8 cellular contexts compared by ENCODE assay signal in genomic region chr9:95505072-95505471, GRCh38. TPM values are rescaled to one million over a fixed set of nuclear protein-coding genes. Genes with fewer than 3 reads are reported as not detected.
DNase-seq lines count a peak whose midpoint lies in the region; ATAC-seq and TF ChIP-seq lines count a peak whose summit lies in the region.

No MANE protein-coding gene starts in this region.

- no peak overlapping the region for H2AFZ ChIP-seq in OCI-LY3 (ENCODE audit: low read depth, low read length)

- H3K9me3 ChIP-seq in OCI-LY3 (ENCODE audit: insufficient read depth, low read length) (no peaks in the 10 kb centered on the region), esophagus muscularis mucosa (no peaks in the 10 kb centered on the region), psoas muscle (no peaks in the 10 kb centered on the region)

- H3K27ac ChIP-seq in OCI-LY3 (ENCODE audit: low read length) (no peak overlapping the region), esophagus muscularis mucosa (replicated peaks in 1 of 4) (peak overlapping the region; percentile 12 to 94 (median 90)), psoas muscle (no peak overlapping the region)

- peaks cover 48% of the 10 kb centered on the region for H3K79me2 ChIP-seq in OCI-LY3 (ENCODE audit: low read length)

- TF ChIP-seq CTCF in OCI-LY3 (IDR thresholded peaks at IDR 0.05; ENCODE audit: low read depth, low read length) (no peak), esophagus muscularis mucosa (IDR thresholded peaks at IDR 0.05) (no peak), psoas muscle (IDR thresholded peaks at IDR 0.05) (no peak)

- H4K20me1 ChIP-seq in OCI-LY3 (ENCODE audit: insufficient read depth, low read length) = peaks cover 8% of the 10 kb centered on the region; the same call in 1 of the 2 replicates

- TF ChIP-seq EP300 in esophagus muscularis mucosa (IDR thresholded peaks at IDR 0.05) = no peak

- TF ChIP-seq POLR2A in esophagus muscularis mucosa (IDR thresholded peaks at IDR 0.05; ENCODE audit: low read depth) = no peak

- peaks cover 16% of the 10 kb centered on the region for H3K4me1 ChIP-seq in OCI-LY3 (ENCODE audit: low read length)
- peaks cover 28 to 41% (median 32%) of the 10 kb centered on the region in 4 donors for H3K4me1 ChIP-seq in esophagus muscularis mucosa
- H3K4me1 ChIP-seq in psoas muscle = peaks cover 8% of the 10 kb centered on the region

- no peaks in the 10 kb centered on the region for H3K36me3 ChIP-seq in OCI-LY3 (replicated peaks; ENCODE audit: low read depth, low read length)
- H3K36me3 ChIP-seq in esophagus muscularis mucosa = no peaks in the 10 kb centered on the region
- no peaks in the 10 kb centered on the region for H3K36me3 ChIP-seq in psoas muscle (ENCODE audit: insufficient read depth in 1 of 2, low read depth in 1 of 2)

- peak overlapping the region; percentile 75; the same call in 1 of the 2 replicates for H3K4me3 ChIP-seq in GM08714 (ENCODE audit: low read length)
- H3K4me3 ChIP-seq in OCI-LY3 (ENCODE audit: low read length) = peak overlapping the region; percentile 99
- H3K4me3 ChIP-seq in esophagus muscularis mucosa = peak overlapping the region; percentile 80 to 94 (median 88)
- H3K4me3 ChIP-seq in psoas muscle = peak overlapping the region; percentile 87

- peak overlapping the region; percentile 88 for H3K9ac ChIP-seq in OCI-LY3 (ENCODE audit: low read length)

- WGBS in esophagus muscularis mucosa = 66% methylated on average over 4 of the region's 4 CpGs
- WGBS in psoas muscle, 3 donors = 55 to 67% (median 55%) methylated on average over 4 of the region's 4 CpGs

- H3K27me3 ChIP-seq in OCI-LY3 (ENCODE audit: low read depth, low read length) = no peaks in the 10 kb centered on the region
- no peaks in the 10 kb centered on the region for H3K27me3 ChIP-seq in esophagus muscularis mucosa
- no peaks in the 10 kb centered on the region for H3K27me3 ChIP-seq in psoas muscle (ENCODE audit: insufficient read depth in 3 of 3, low read length in 2 of 3)

- DNase-seq in esophagus muscularis mucosa (ENCODE audit: extremely low spot score) = no peak
- no peak for DNase-seq in psoas muscle
- DNase-seq in activated CD8-positive, alpha-beta memory T cell treated with anti-CD3 and anti-CD28 coated beads, Interleukin-2, amount 50 U/mL, for 48 hours = no peak
- no peak for DNase-seq in iPS-NIHi11 (ENCODE audit: low spot score)

- ATAC-seq in psoas muscle (no peak), GM18520 (IDR thresholded peaks at IDR 0.05; ENCODE audit: unreplicated experiment) (no peak), HG03196 (IDR thresholded peaks at IDR 0.05; ENCODE audit: unreplicated experiment) (no peak)

- peak overlapping the region; percentile 95 for H3K4me2 ChIP-seq in OCI-LY3 (ENCODE audit: low read length)

- intact Hi-C loops in esophagus muscularis mucosa (cut with DNase I) = no loop called here
- intact Hi-C loops in psoas muscle (cut with DNase I) = loop anchor here in 1 of 2 donors (5.0 kb wide), 1 partner anchor 78 kb away; no protein-coding TSS in a partner anchor

RNA-seq across cellular contexts. Expression of gene PTCH1, which starts 11.7 kb away (rescaled TPM):
- total RNA-seq in esophagus muscularis mucosa = 10 to 100 TPM; 10.8 to 25.1 (median 16.9) TPM
- total RNA-seq in psoas muscle = 1 to 10 TPM; 3.5 to 7.5 (median 4.2) TPM
- polyA plus RNA-seq in psoas muscle = 1 to 10 TPM in 2 of 3 donors, under 1 TPM in 1; 0.81 to 7.4 (median 2.1) TPM

Comparison
In these comparisons a context has a peak if more than half of its experiments do, and no peak if none do; other contexts are left out.
1. H3K27ac ChIP-seq: peak in esophagus muscularis mucosa (4 of 4); none in OCI-LY3 (single experiment) and psoas muscle (single experiment).
2. Peak in every context shown above with its lines, with median percentiles within 50 percentile points of each other: H3K4me3 ChIP-seq.